18 cellular contexts compared by ENCODE assay signal in genomic region chr13:31747271-31747670, GRCh38. TPM values are rescaled to one million over a fixed set of nuclear protein-coding genes. Genes with fewer than 3 reads are reported as not detected.
DNase-seq lines count a peak whose midpoint lies in the region; ATAC-seq and TF ChIP-seq lines count a peak whose summit lies in the region.
"Had no signal": no experiment of that assay in that cellular context is flagged by ENCODE, and none has a peak within 500 bp of the region (broad histone marks: within the 10 kb centered on the region; RNA-seq: fewer than 3 reads in every experiment).

No MANE protein-coding gene starts in this region.

- DNase-seq in EL (peak; percentile 21), IMR-90 (no peak), fibroblast of mammary gland (ENCODE audit: low read depth) (peak; percentile 40), amygdala (lab: John Stamatoyannopoulos, UW) (no peak), thyroid gland (no peak), GM23338 (ENCODE audit: low spot score) (no peak)
- DNase-seq: ACHN; BE2C; Caco-2; CD4-positive, alpha-beta T cell; DMS153; DMS79; GF-D8 had no signal

- H3K36me3 Mint-ChIP-seq in GM23338 (ENCODE audit: low read depth): no peaks in the 10 kb centered on the region

- intact Hi-C loops in IMR-90 (cut with micrococcal nuclease) (no loop called here), thyroid gland (cut with DNase I) (no loop called here)

- no peak overlapping the region for H2BK5ac ChIP-seq in IMR-90 (ENCODE audit: low read depth, low read length, poor library complexity, severe bottlenecking)

- ATAC-seq in IMR-90 (ENCODE audit: low read depth): no peak
- ATAC-seq in GM23338: no peak

- H3K9me3 Mint-ChIP-seq in GM23338: no peaks in the 10 kb centered on the region
- H3K9me3 Mint-ChIP-seq: CD4-positive, alpha-beta T cell had no signal

- H3K4ac ChIP-seq in IMR-90 (ENCODE audit: low read depth, low read length): no peak overlapping the region

- H3K4me3 ChIP-seq in IMR-90 (ENCODE audit: insufficient read depth, low read depth, low read length) (no peak overlapping the region), fibroblast of mammary gland (ENCODE audit: control insufficient read depth, low read depth, low read length) (no peak overlapping the region), thyroid gland (replicated peaks in 1 of 3) (no peak overlapping the region), GM23338 (no peak overlapping the region)
- H3K4me3 ChIP-seq: HAP-1 had no signal

- no peak overlapping the region for H3K18ac ChIP-seq in IMR-90 (ENCODE audit: low read depth, low read length)

- H3K9me3 ChIP-seq in IMR-90 (ENCODE audit: control insufficient read depth, insufficient read depth, low read length): no peaks in the 10 kb centered on the region
- no peaks in the 10 kb centered on the region for H3K9me3 ChIP-seq in thyroid gland
- H3K9me3 ChIP-seq: BE2C, Caco-2, HAP-1 had no signal

- no peaks in the 10 kb centered on the region for H3K36me3 ChIP-seq in IMR-90 (ENCODE audit: control insufficient read depth, insufficient read depth, low read length)
- H3K36me3 ChIP-seq in thyroid gland: no peaks in the 10 kb centered on the region
- no peaks in the 10 kb centered on the region for H3K36me3 ChIP-seq in GM23338 (ENCODE audit: insufficient read depth)
- H3K36me3 ChIP-seq: BE2C, HAP-1 had no signal

- H2AFZ ChIP-seq in IMR-90 (replicated peaks; ENCODE audit: low read length, poor library complexity) (no peak overlapping the region), GM23338 (no peak overlapping the region)

- peak overlapping the region; percentile 10; the same call in 1 of the 2 replicates for H2BK20ac ChIP-seq in IMR-90 (ENCODE audit: low read depth, low read length)

- in situ Hi-C loops in IMR-90 (cut with MboI; ENCODE audit: low sequenced_read_pairs): loop anchor here (25.0 kb wide), 1 partner anchor 510 kb away; no protein-coding TSS in a partner anchor

- TF ChIP-seq CTCF in IMR-90 (conservative IDR thresholded peaks at IDR 0.05; ENCODE audit: low read depth, low read length): no peak
- no peak for TF ChIP-seq CTCF in fibroblast of mammary gland (conservative IDR thresholded peaks at IDR 0.05; ENCODE audit: control insufficient read depth, insufficient read depth, low read depth, low read length)
- TF ChIP-seq CTCF in thyroid gland (IDR thresholded peaks at IDR 0.05): no peak
- TF ChIP-seq CTCF in GM23338 (conservative IDR thresholded peaks at IDR 0.05; ENCODE audit: low read depth in 2 of 2): no peak

- no peak overlapping the region for H3K27ac Mint-ChIP-seq in GM23338
- H3K27ac Mint-ChIP-seq: CD4-positive, alpha-beta T cell had no signal

- no peak overlapping the region for H4K8ac ChIP-seq in IMR-90 (ENCODE audit: low read depth in 2 of 2, low read length in 2 of 2)

- H3K14ac ChIP-seq in IMR-90 (replicated peaks; ENCODE audit: low read depth, low read length): no peak overlapping the region

- H3K27ac ChIP-seq in IMR-90 (ENCODE audit: insufficient read depth, low read length) (no peak overlapping the region), thyroid gland (no peak overlapping the region), GM23338 (ENCODE audit: low read depth) (no peak overlapping the region)
- H3K27ac ChIP-seq: C4-2B had no signal

- H4K20me1 ChIP-seq in IMR-90 (ENCODE audit: insufficient read depth, low read length) (no peaks in the 10 kb centered on the region), GM23338 (replicated peaks; ENCODE audit: insufficient read depth) (no peaks in the 10 kb centered on the region)

- H3K4me2 ChIP-seq in IMR-90 (ENCODE audit: low read depth, low read length) (no peak overlapping the region), GM23338 (no peak overlapping the region)

- no peak overlapping the region for H2BK120ac ChIP-seq in IMR-90 (ENCODE audit: low read depth, low read length)

- H2BK15ac ChIP-seq in IMR-90 (ENCODE audit: low read depth, low read length): no peak overlapping the region

- H2AK5ac ChIP-seq in IMR-90 (ENCODE audit: low read depth, low read length): no peak overlapping the region

- CTCF ChIA-PET in IMR-90 (lab: Yijun Ruan, JAX): no interaction called here

- H3K23ac ChIP-seq in IMR-90 (ENCODE audit: low read depth, low read length): no peak overlapping the region

- H4K91ac ChIP-seq in IMR-90 (ENCODE audit: insufficient read depth, low read depth, low read length): no peak overlapping the region

- dilution Hi-C loops in IMR-90 (cut with HindIII; ENCODE audit: low sequenced_read_pairs, unreplicated experiment): no loop called here

- H3K27me3 Mint-ChIP-seq in GM23338 (ENCODE audit: insufficient read depth, low read depth, poor library complexity): peaks cover 2% of the 10 kb centered on the region

- peaks cover 5% of the 10 kb centered on the region for H3K9me1 ChIP-seq in IMR-90 (ENCODE audit: insufficient read depth, low read length)

- no peaks in the 10 kb centered on the region for H3K9me2 ChIP-seq in GM23338 (ENCODE audit: insufficient read depth)

- H4K5ac ChIP-seq in IMR-90 (ENCODE audit: low read depth, low read length): no peak overlapping the region

- no TSS peak for BruUV-seq in IMR-90 (replicated peaks; lab: Mats Ljungman, UMichigan)

- no peaks in the 10 kb centered on the region for H3K79me2 ChIP-seq in GM23338 (replicated peaks; ENCODE audit: insufficient read depth)

- TF ChIP-seq RAD21 in IMR-90 (IDR thresholded peaks at IDR 0.05; ENCODE audit: low read length): no peak

- H3K79me1 ChIP-seq in IMR-90 (ENCODE audit: low read depth in 1 of 2, low read length in 2 of 2): no peaks in the 10 kb centered on the region

- no CpG with 5 or more reads among the region's 3 CpGs for WGBS in IMR-90 (ENCODE audit: extremely low coverage in 2 of 2, insufficient read length in 1 of 2), 2 experiments
- 78 to 83% methylated on average over 3 of the region's 3 CpGs for WGBS in thyroid gland, 2 donors

- no peak overlapping the region for H3K4me3 Mint-ChIP-seq in GM23338
- H3K4me3 Mint-ChIP-seq: CD4-positive, alpha-beta T cell had no signal

- no peaks in the 10 kb centered on the region; the same call in 1 of the 2 replicates for H3K4me1 ChIP-seq in IMR-90 (ENCODE audit: control insufficient read depth, insufficient read depth, low read length)
- peaks cover 6 to 10% of the 10 kb centered on the region in 2 donors for H3K4me1 ChIP-seq in thyroid gland
- H3K4me1 ChIP-seq in GM23338 (ENCODE audit: insufficient read depth): no peaks in the 10 kb centered on the region
- H3K4me1 ChIP-seq: Caco-2, HAP-1 had no signal

- no peak overlapping the region for H3K9ac ChIP-seq in IMR-90 (ENCODE audit: low read depth, low read length)

- TF ChIP-seq POLR2A in IMR-90 (IDR thresholded peaks at IDR 0.05; ENCODE audit: low read depth, low read length): no peak
- TF ChIP-seq POLR2A in thyroid gland (IDR thresholded peaks at IDR 0.05): no peak

- POLR2A ChIA-PET in IMR-90 (lab: Charles Lee; ENCODE audit: unreplicated experiment): no interaction called here

- H3F3A ChIP-seq in GM23338 (replicated peaks; ENCODE audit: low read depth): no peaks in the 10 kb centered on the region

- H3K27me3 ChIP-seq in IMR-90 (ENCODE audit: control insufficient read depth, insufficient read depth, low read length) (no peaks in the 10 kb centered on the region), thyroid gland (no peaks in the 10 kb centered on the region), GM23338 (ENCODE audit: insufficient read depth) (no peaks in the 10 kb centered on the region)
- H3K27me3 ChIP-seq: BE2C had no signal

- no peak overlapping the region for H3K56ac ChIP-seq in IMR-90 (ENCODE audit: extremely low read depth, insufficient read depth, low read length)

- no peak overlapping the region for H2AK9ac ChIP-seq in IMR-90 (replicated peaks; ENCODE audit: low read depth, low read length, poor library complexity)

- peaks cover 6% of the 10 kb centered on the region for H3K4me1 Mint-ChIP-seq in GM23338

TF ChIP-seq in IMR-90, 13 proteins besides CTCF, POLR2A, EP300 and RAD21:
- TF ChIP-seq RCOR1 (IDR thresholded peaks at IDR 0.05; ENCODE audit: insufficient replicate concordance, low read length): no peak
- TF ChIP-seq CEBPB (IDR thresholded peaks at IDR 0.05; ENCODE audit: low read depth, low read length): no peak
- no peak for TF ChIP-seq MXI1 (IDR thresholded peaks at IDR 0.05; ENCODE audit: borderline replicate concordance, low read depth, low read length)
- TF ChIP-seq ELK1 (IDR thresholded peaks at IDR 0.05; ENCODE audit: borderline replicate concordance, low read depth, low read length): no peak
- TF ChIP-seq CHD1 (IDR thresholded peaks at IDR 0.05; ENCODE audit: low read depth, low read length): no peak
TF ChIP-seq in IMR-90: peak in this region for 0.

TF ChIP-seq in GM23338, 12 proteins besides CTCF, POLR2A, EP300 and RAD21 (continues in another document):
- no peak for TF ChIP-seq ZNF114 (CRISPR knock-in tag; IDR thresholded peaks at IDR 0.05)
- TF ChIP-seq EZH2phosphoT487 (IDR thresholded peaks at IDR 0.05; ENCODE audit: unreplicated experiment): no peak
- TF ChIP-seq STAT1 (IDR thresholded peaks at IDR 0.05; ENCODE audit: unreplicated experiment): no peak
- no peak for TF ChIP-seq JUNB (IDR thresholded peaks at IDR 0.05; ENCODE audit: unreplicated experiment)
- no peak for TF ChIP-seq ETS1 (IDR thresholded peaks at IDR 0.05)
- TF ChIP-seq POLR2AphosphoS5 (IDR thresholded peaks at IDR 0.05; ENCODE audit: low read depth): no peak
- no peak for TF ChIP-seq EZH2 (IDR thresholded peaks at IDR 0.05; ENCODE audit: low read depth, unreplicated experiment)

RNA-seq across cellular contexts. Expression of gene RXFP2, which starts 7.9 kb away (rescaled TPM):
- total RNA-seq in IMR-90 (2012; rRNA removed) (not detected in 2 replicates), thyroid gland (under 1 TPM in 2 of 4 donors, not detected in 2; 0.24 to 0.67 TPM)
- polyA plus RNA-seq in IMR-90 (2012; rRNA removed) (not detected in 2 replicates), GM23338 (2016; fragmentation: Nextera tagmentation; extraction: Ambion mirVana) (not detected in 2 replicates)
- polyA plus RNA-seq in IMR-90 (2012; cell fraction: cytosol; rRNA removed): not detected in 2 replicates
- not detected in 2 replicates for polyA plus RNA-seq in IMR-90 (2012; cell fraction: nucleus; rRNA removed; ENCODE audit: low replicate concordance)
- not detected in 2 replicates for total RNA-seq in GM23338 (2014; rRNA removed; shearing (Covaris generic))
- total RNA-seq: Caco-2; CD4-positive, alpha-beta T cell; Daoy; H4; HT-29 had no signal

Comparison
In these comparisons a context has a peak if more than half of its experiments do, and no peak if none do; other contexts are left out.
1. DNase-seq: peak in EL (single experiment) and fibroblast of mammary gland (single experiment); none in IMR-90 (single experiment), amygdala (0 of 56), thyroid gland (0 of 2) and GM23338 (single experiment).